In genomic region chr12:2129076-2129475, GRCh38 we compare ENCODE assay signal across 16 cellular contexts.
A peak's percentile ranks its signal among the peaks of the same experiment; 100 is the strongest.
DNase-seq lines count a peak whose midpoint lies in the region; ATAC-seq and TF ChIP-seq lines count a peak whose summit lies in the region.
"Had no signal": no experiment of that assay in that cellular context is flagged by ENCODE, and none has a peak within 500 bp of the region (broad histone marks: within the 10 kb centered on the region; RNA-seq: fewer than 3 reads in every experiment).

No MANE protein-coding gene starts in this region.

- peak; percentile 44 for DNase-seq in AG09319 (ENCODE audit: extremely low read depth, low read depth)
- peak; percentile 55 for DNase-seq in HT1080 (ENCODE audit: low read depth)
- DNase-seq in amniotic stem cell (lab: John Stamatoyannopoulos, UW): peak; percentile 82
- peak; percentile 5 for DNase-seq in iris pigment epithelial cell (ENCODE audit: low read depth)
- no peak for DNase-seq in GM20000 (ENCODE audit: low spot score)
- no peak for DNase-seq in activated naive CD4-positive, alpha-beta T cell treated with anti-CD3 and anti-CD28 coated beads, Interleukin-2, amount 50 U/mL, for 72 hours (ENCODE audit: low spot score in 2 of 2)
- DNase-seq: activated CD4-positive, alpha-beta T cell treated with anti-CD3 and anti-CD28 coated beads, Interleukin-2, amount 50 U/mL, for 48 hours; glutamatergic neuron; left cardiac atrium; NCI-H446 treated with DMSO at 0.1 percent for 48 hours; RPMI8226; T-helper 9 cell had no signal

- TF ChIP-seq CTCF in AG09319 (IDR thresholded peaks at IDR 0.05; ENCODE audit: low read depth, low read length) (no peak), GM20000 (IDR thresholded peaks at IDR 0.05; ENCODE audit: extremely low read depth, missing control alignments) (no peak)

- no peaks in the 10 kb centered on the region for H3K9me3 Mint-ChIP-seq in activated naive CD4-positive, alpha-beta T cell treated with anti-CD3 and anti-CD28 coated beads, Interleukin-2, amount 50 U/mL, for 72 hours
- H3K9me3 Mint-ChIP-seq: activated T-helper 1 cell treated with anti-CD3 and anti-CD28 coated beads, Interleukin-12 subunit alpha, Interleukin-12 subunit beta, Interleukin-2, Interleukin-4 antibody, amounts not matched to agents 30 ng/mL and 10 ng/mL and 1 ng/mL, durations not matched to agents 14 hours and 24 hours and 36 hours had no signal

- H3K36me3 Mint-ChIP-seq in activated naive CD4-positive, alpha-beta T cell treated with anti-CD3 and anti-CD28 coated beads, Interleukin-2, amount 50 U/mL, for 72 hours: no peaks in the 10 kb centered on the region

- no peak overlapping the region for H3K27ac Mint-ChIP-seq in activated naive CD4-positive, alpha-beta T cell treated with anti-CD3 and anti-CD28 coated beads, Interleukin-2, amount 50 U/mL, for 72 hours
- H3K27ac Mint-ChIP-seq: activated T-helper 1 cell treated with anti-CD3 and anti-CD28 coated beads, Interleukin-12 subunit alpha, Interleukin-12 subunit beta, Interleukin-2, Interleukin-4 antibody, amounts not matched to agents 30 ng/mL and 10 ng/mL and 1 ng/mL, durations not matched to agents 14 hours and 24 hours and 36 hours had no signal

- no peak for ATAC-seq in GM19324 (IDR thresholded peaks at IDR 0.05; ENCODE audit: low FRiP score, unreplicated experiment)
- ATAC-seq in HG02973 (IDR thresholded peaks at IDR 0.05; ENCODE audit: unreplicated experiment): no peak
- no peak for ATAC-seq in activated naive CD4-positive, alpha-beta T cell treated with anti-CD3 and anti-CD28 coated beads, Interleukin-2, amount 50 U/mL, for 72 hours
- ATAC-seq: K562, left cardiac atrium had no signal

Comparison
In these comparisons a context has a peak if more than half of its experiments do, and no peak if none do; other contexts are left out.
1. DNase-seq: peak in AG09319 (single experiment), HT1080 (single experiment), amniotic stem cell (single experiment) and iris pigment epithelial cell (single experiment); none in GM20000 (single experiment) and activated naive CD4-positive, alpha-beta T cell treated with anti-CD3 and anti-CD28 coated beads, Interleukin-2, amount 50 U/mL, for 72 hours (0 of 2).